In the genomic region with DNA sequence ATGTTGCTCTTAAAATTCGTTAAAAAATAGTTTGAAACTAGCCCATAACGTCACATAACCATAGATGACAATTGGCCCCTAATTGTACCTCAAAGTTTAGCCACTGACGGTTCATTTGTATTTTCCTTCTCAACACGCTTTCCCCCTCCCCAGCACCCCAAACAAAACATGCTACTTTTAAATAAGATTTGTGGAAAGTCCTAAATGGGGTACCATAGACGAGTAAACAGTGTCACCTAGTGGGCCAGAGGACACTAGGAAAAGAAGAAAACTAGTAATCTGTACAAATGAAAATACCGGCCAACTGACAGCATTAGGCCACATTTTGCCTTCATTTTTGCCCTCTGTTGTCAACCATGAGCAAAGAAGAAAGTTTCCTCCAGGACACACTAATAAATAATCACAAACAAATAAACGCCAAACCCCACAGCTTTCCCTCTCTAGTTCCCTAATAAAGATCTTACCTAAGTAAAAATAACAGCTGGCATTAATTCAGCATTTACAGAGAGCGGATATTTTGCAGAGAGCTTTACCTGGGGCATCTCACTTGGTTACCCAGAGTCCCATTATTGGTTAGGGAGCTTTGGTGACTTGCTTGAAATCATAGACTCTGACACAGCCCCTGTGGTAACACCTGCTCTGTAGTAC, we compare ENCODE assay signal across 8 cellular contexts.
A peak's percentile ranks its signal among the peaks of the same experiment; 100 is the strongest.
DNase-seq lines count a peak whose midpoint lies in the region; ATAC-seq, FAIRE-seq and TF ChIP-seq lines count a peak whose summit lies in the region.

No MANE protein-coding gene starts in this region.

- no peak overlapping the region for H3K4me3 ChIP-seq in kidney (ENCODE audit: low read length in 2 of 2)

- no peak for FAIRE-seq in kidney (lab: Jason Lieb, UNC)

- ATAC-seq in SK-N-SH treated with all-trans-retinoic acid at 6 μM for 48 hours: peak; percentile 68
- no peak for ATAC-seq in HG02642 (IDR thresholded peaks at IDR 0.05; ENCODE audit: poor library complexity, unreplicated experiment)
- ATAC-seq in HG03039 (IDR thresholded peaks at IDR 0.05; ENCODE audit: unreplicated experiment): no peak

- H3K9ac ChIP-seq in kidney (ENCODE audit: low read length in 2 of 2): no peak overlapping the region

- intact Hi-C loops in kidney (cut with DNase I): no loop called here

- no peaks in the 10 kb centered on the region for H3K9me3 ChIP-seq in kidney (ENCODE audit: control insufficient read depth in 1 of 2, low read length in 2 of 2)

- H3K27ac ChIP-seq in kidney (ENCODE audit: low read depth in 2 of 2, low read length in 2 of 2): no peak overlapping the region

- TF ChIP-seq CTCF in kidney (IDR thresholded peaks at IDR 0.05; ENCODE audit: borderline replicate concordance, extremely low read depth, insufficient read depth): peak; percentile 36

- H3K36me3 ChIP-seq in kidney (ENCODE audit: control insufficient read depth in 1 of 2, insufficient read depth in 2 of 2, low read length in 2 of 2): no peaks in the 10 kb centered on the region

- DNase-seq in DMS53 (lab: John Stamatoyannopoulos, UW): peak; percentile 76
- DNase-seq in NCI-H1092 (lab: John Stamatoyannopoulos, UW): peak; percentile 41
- DNase-seq in kidney: no peak
- no peak for DNase-seq in stimulated activated CD4-positive, alpha-beta T cell treated with anti-CD3 and anti-CD28 coated beads, Interleukin-2, amount 100 ng/mL, for 24 hours
- no peak for DNase-seq in islet precursor cell

- H3K4me1 ChIP-seq in kidney (ENCODE audit: control insufficient read depth in 1 of 2, insufficient read depth in 1 of 2, low read depth in 1 of 2, low read length in 2 of 2): no peaks in the 10 kb centered on the region

TF ChIP-seq in SK-N-SH treated with all-trans-retinoic acid at 6 μM for 48 hours, 23 proteins besides CTCF, POLR2A, EP300 and RAD21:
- no peak for TF ChIP-seq RARB (CRISPR knock-in tag; IDR thresholded peaks at IDR 0.05)

Comparison
In these comparisons a context has a peak if more than half of its experiments do, and no peak if none do; other contexts are left out.
1. DNase-seq: peak in DMS53 (single experiment) and NCI-H1092 (single experiment); none in kidney (single experiment), stimulated activated CD4-positive, alpha-beta T cell treated with anti-CD3 and anti-CD28 coated beads, Interleukin-2, amount 100 ng/mL, for 24 hours (0 of 2) and islet precursor cell (single experiment).